Comparison of ENCODE assay signal across 1 cellular context in the genomic region with DNA sequence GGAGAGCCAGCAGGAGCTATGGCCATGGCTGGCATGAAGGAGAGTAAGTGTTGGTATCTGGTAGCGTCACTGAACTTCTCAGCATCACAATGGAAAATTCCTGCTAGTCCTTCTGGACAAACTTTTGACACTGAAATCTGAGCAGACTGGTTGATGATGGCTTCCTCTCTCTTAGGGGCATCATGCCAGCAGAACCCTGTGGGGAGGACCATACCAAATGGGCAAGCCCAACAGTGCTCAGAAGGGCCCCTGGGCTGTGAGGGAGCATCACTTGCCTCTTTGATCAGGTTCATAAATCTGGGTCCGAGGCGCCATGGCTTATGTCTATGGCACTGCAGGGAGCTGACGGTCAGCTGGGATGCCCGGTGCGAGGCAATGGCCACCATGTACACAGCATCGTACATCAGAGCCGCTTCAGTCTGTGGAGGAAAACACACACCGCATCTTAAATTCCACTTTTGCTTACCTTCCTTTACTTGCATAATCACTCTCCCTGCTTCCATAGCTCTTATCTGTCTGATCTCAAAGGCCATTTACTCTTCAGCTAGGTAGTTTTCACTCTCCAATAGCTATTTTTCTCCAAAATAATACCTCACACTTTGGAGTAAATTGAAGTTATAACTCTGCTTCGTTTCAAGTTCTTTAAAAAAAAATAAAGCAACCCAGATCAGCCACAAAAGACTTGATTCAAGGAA.
A peak's percentile ranks its signal among the peaks of the same experiment; 100 is the strongest.
TF ChIP-seq lines count a peak whose summit lies in the region.

No MANE protein-coding gene starts in this region.

TF ChIP-seq in K562, 482 proteins besides CTCF, POLR2A, EP300 and RAD21 (continued from another document and continues in another):
- TF ChIP-seq, protein P1, sequence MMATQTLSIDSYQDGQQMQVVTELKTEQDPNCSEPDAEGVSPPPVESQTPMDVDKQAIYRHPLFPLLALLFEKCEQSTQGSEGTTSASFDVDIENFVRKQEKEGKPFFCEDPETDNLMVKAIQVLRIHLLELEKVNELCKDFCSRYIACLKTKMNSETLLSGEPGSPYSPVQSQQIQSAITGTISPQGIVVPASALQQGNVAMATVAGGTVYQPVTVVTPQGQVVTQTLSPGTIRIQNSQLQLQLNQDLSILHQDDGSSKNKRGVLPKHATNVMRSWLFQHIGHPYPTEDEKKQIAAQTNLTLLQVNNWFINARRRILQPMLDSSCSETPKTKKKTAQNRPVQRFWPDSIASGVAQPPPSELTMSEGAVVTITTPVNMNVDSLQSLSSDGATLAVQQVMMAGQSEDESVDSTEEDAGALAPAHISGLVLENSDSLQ (IDR thresholded peaks at IDR 0.05) = no peak
- TF ChIP-seq XRCC3 (IDR thresholded peaks at IDR 0.05) (no peak), NBN (IDR thresholded peaks at IDR 0.05; ENCODE audit: low read depth) (no peak), DIDO1 (tag; IDR thresholded peaks at IDR 0.05; ENCODE audit: low read depth) (0 out of 2 replicates have a peak, but pooled peaks have one; percentile 28), SMAD3 (CRISPR knock-in tag; conservative IDR thresholded peaks at IDR 0.05) (peak; percentile 82; the same call in 1 of the 2 replicates), ZBED1 (IDR thresholded peaks at IDR 0.05) (no peak), FOXM1 (IDR thresholded peaks at IDR 0.05; ENCODE audit: low read depth) (no peak), FOXM1 (CRISPR knock-in tag; IDR thresholded peaks at IDR 0.05; ENCODE audit: low read depth) (no peak), ZNF668 (CRISPR knock-in tag; IDR thresholded peaks at IDR 0.05) (no peak; the same call in 1 of the 2 replicates), HMG20B (CRISPR knock-in tag; IDR thresholded peaks at IDR 0.05) (no peak), SMAD1 (IDR thresholded peaks at IDR 0.05; ENCODE audit: low read depth, low read length, partially characterized antibody) (no peak), KDM4B (IDR thresholded peaks at IDR 0.05; ENCODE audit: borderline replicate concordance in 2 of 2, low read depth in 1 of 2) (no peak), IRF2 (CRISPR knock-in tag; IDR thresholded peaks at IDR 0.05) (no peak), FOXP1 (CRISPR knock-in tag; IDR thresholded peaks at IDR 0.05) (no peak), DMBX1 (CRISPR knock-in tag; IDR thresholded peaks at IDR 0.05; ENCODE audit: borderline replicate concordance) (peak; percentile 93), ILK (tag; IDR thresholded peaks at IDR 0.05; ENCODE audit: borderline replicate concordance, low read depth) (no peak; the same call in 1 of the 2 replicates), ZNF507 (tag; conservative IDR thresholded peaks at IDR 0.05) (no peak), TCF7L2 (IDR thresholded peaks at IDR 0.05; ENCODE audit: low read depth, low read length) (no peak), CHCHD3 (CRISPR knock-in tag; IDR thresholded peaks at IDR 0.05) (no peak), CBFA2T2 (conservative IDR thresholded peaks at IDR 0.05) (no peak), PRMT5 (CRISPR knock-in tag; IDR thresholded peaks at IDR 0.05) (no peak), ZNF24 (IDR thresholded peaks at IDR 0.05) (no peak), KLF10 (CRISPR knock-in tag; IDR thresholded peaks at IDR 0.05) (no peak), POLR2B (IDR thresholded peaks at IDR 0.05; ENCODE audit: low read depth, partially characterized antibody) (no peak), ZNF12 (CRISPR knock-in tag; IDR thresholded peaks at IDR 0.05) (no peak), HIVEP1 (CRISPR knock-in tag; IDR thresholded peaks at IDR 0.05) (peak; percentile 67; the same call in 1 of the 2 replicates), NFATC3 (IDR thresholded peaks at IDR 0.05) (no peak), ETS2 (tag; IDR thresholded peaks at IDR 0.05; ENCODE audit: borderline replicate concordance, poor library complexity, severe bottlenecking) (no peak), YBX1 (IDR thresholded peaks at IDR 0.05) (no peak), FIP1L1 (IDR thresholded peaks at IDR 0.05; ENCODE audit: low read depth, low read length, poor library complexity, severe bottlenecking) (no peak)
- TF ChIP-seq, protein P2, sequence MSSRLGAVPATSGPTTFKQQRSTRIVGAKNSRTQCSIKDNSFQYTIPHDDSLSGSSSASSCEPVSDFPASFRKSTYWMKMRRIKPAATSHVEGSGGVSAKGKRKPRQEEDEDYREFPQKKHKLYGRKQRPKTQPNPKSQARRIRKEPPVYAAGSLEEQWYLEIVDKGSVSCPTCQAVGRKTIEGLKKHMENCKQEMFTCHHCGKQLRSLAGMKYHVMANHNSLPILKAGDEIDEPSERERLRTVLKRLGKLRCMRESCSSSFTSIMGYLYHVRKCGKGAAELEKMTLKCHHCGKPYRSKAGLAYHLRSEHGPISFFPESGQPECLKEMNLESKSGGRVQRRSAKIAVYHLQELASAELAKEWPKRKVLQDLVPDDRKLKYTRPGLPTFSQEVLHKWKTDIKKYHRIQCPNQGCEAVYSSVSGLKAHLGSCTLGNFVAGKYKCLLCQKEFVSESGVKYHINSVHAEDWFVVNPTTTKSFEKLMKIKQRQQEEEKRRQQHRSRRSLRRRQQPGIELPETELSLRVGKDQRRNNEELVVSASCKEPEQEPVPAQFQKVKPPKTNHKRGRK (tag; IDR thresholded peaks at IDR 0.05) = no peak
- TF ChIP-seq, protein P3, sequence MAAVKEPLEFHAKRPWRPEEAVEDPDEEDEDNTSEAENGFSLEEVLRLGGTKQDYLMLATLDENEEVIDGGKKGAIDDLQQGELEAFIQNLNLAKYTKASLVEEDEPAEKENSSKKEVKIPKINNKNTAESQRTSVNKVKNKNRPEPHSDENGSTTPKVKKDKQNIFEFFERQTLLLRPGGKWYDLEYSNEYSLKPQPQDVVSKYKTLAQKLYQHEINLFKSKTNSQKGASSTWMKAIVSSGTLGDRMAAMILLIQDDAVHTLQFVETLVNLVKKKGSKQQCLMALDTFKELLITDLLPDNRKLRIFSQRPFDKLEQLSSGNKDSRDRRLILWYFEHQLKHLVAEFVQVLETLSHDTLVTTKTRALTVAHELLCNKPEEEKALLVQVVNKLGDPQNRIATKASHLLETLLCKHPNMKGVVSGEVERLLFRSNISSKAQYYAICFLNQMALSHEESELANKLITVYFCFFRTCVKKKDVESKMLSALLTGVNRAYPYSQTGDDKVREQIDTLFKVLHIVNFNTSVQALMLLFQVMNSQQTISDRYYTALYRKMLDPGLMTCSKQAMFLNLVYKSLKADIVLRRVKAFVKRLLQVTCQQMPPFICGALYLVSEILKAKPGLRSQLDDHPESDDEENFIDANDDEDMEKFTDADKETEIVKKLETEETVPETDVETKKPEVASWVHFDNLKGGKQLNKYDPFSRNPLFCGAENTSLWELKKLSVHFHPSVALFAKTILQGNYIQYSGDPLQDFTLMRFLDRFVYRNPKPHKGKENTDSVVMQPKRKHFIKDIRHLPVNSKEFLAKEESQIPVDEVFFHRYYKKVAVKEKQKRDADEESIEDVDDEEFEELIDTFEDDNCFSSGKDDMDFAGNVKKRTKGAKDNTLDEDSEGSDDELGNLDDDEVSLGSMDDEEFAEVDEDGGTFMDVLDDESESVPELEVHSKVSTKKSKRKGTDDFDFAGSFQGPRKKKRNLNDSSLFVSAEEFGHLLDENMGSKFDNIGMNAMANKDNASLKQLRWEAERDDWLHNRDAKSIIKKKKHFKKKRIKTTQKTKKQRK (IDR thresholded peaks at IDR 0.05; ENCODE audit: borderline replicate concordance, low read depth, low read length) = no peak
- TF ChIP-seq, protein P4, sequence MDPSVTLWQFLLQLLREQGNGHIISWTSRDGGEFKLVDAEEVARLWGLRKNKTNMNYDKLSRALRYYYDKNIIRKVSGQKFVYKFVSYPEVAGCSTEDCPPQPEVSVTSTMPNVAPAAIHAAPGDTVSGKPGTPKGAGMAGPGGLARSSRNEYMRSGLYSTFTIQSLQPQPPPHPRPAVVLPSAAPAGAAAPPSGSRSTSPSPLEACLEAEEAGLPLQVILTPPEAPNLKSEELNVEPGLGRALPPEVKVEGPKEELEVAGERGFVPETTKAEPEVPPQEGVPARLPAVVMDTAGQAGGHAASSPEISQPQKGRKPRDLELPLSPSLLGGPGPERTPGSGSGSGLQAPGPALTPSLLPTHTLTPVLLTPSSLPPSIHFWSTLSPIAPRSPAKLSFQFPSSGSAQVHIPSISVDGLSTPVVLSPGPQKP (CRISPR knock-in tag; IDR thresholded peaks at IDR 0.05) = no peak
- TF ChIP-seq, protein P5, sequence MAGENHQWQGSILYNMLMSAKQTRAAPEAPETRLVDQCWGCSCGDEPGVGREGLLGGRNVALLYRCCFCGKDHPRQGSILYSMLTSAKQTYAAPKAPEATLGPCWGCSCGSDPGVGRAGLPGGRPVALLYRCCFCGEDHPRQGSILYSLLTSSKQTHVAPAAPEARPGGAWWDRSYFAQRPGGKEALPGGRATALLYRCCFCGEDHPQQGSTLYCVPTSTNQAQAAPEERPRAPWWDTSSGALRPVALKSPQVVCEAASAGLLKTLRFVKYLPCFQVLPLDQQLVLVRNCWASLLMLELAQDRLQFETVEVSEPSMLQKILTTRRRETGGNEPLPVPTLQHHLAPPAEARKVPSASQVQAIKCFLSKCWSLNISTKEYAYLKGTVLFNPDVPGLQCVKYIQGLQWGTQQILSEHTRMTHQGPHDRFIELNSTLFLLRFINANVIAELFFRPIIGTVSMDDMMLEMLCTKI (IDR thresholded peaks at IDR 0.05; ENCODE audit: partially characterized antibody) = no peak
- TF ChIP-seq, protein P6, sequence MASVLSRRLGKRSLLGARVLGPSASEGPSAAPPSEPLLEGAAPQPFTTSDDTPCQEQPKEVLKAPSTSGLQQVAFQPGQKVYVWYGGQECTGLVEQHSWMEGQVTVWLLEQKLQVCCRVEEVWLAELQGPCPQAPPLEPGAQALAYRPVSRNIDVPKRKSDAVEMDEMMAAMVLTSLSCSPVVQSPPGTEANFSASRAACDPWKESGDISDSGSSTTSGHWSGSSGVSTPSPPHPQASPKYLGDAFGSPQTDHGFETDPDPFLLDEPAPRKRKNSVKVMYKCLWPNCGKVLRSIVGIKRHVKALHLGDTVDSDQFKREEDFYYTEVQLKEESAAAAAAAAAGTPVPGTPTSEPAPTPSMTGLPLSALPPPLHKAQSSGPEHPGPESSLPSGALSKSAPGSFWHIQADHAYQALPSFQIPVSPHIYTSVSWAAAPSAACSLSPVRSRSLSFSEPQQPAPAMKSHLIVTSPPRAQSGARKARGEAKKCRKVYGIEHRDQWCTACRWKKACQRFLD (CRISPR knock-in tag; IDR thresholded peaks at IDR 0.05) = peak; percentile 90
- TF ChIP-seq, protein P7, sequence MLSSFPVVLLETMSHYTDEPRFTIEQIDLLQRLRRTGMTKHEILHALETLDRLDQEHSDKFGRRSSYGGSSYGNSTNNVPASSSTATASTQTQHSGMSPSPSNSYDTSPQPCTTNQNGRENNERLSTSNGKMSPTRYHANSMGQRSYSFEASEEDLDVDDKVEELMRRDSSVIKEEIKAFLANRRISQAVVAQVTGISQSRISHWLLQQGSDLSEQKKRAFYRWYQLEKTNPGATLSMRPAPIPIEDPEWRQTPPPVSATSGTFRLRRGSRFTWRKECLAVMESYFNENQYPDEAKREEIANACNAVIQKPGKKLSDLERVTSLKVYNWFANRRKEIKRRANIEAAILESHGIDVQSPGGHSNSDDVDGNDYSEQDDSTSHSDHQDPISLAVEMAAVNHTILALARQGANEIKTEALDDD (IDR thresholded peaks at IDR 0.05) = no peak
- TF ChIP-seq, protein P8, sequence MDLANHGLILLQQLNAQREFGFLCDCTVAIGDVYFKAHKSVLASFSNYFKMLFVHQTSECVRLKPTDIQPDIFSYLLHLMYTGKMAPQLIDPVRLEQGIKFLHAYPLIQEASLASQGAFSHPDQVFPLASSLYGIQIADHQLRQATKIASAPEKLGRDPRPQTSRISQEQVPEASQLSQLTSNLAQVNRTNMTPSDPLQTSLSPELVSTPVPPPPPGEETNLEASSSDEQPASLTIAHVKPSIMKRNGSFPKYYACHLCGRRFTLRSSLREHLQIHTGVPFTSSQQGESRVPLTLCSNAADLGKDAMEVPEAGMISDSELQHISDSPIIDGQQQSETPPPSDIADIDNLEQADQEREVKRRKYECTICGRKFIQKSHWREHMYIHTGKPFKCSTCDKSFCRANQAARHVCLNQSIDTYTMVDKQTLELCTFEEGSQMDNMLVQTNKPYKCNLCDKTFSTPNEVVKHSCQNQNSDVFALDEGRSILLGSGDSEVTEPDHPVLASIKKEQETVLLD (IDR thresholded peaks at IDR 0.05) = no peak
- TF ChIP-seq, protein P9, sequence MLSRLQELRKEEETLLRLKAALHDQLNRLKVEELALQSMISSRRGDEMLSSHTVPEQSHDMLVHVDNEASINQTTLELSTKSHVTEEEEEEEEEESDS (CRISPR knock-in tag; IDR thresholded peaks at IDR 0.05) = no peak
- TF ChIP-seq, protein P10, sequence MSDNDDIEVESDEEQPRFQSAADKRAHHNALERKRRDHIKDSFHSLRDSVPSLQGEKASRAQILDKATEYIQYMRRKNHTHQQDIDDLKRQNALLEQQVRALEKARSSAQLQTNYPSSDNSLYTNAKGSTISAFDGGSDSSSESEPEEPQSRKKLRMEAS (CRISPR knock-in tag; IDR thresholded peaks at IDR 0.05) = no peak
- TF ChIP-seq, protein P11, sequence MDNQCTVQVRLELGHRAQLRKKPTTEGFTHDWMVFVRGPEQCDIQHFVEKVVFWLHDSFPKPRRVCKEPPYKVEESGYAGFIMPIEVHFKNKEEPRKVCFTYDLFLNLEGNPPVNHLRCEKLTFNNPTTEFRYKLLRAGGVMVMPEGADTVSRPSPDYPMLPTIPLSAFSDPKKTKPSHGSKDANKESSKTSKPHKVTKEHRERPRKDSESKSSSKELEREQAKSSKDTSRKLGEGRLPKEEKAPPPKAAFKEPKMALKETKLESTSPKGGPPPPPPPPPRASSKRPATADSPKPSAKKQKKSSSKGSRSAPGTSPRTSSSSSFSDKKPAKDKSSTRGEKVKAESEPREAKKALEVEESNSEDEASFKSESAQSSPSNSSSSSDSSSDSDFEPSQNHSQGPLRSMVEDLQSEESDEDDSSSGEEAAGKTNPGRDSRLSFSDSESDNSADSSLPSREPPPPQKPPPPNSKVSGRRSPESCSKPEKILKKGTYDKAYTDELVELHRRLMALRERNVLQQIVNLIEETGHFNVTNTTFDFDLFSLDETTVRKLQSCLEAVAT (IDR thresholded peaks at IDR 0.05) = 0 out of 4 replicates have a peak, but pooled peaks of 1 of the 2 experiments have one; percentile 44
- TF ChIP-seq, protein P12, sequence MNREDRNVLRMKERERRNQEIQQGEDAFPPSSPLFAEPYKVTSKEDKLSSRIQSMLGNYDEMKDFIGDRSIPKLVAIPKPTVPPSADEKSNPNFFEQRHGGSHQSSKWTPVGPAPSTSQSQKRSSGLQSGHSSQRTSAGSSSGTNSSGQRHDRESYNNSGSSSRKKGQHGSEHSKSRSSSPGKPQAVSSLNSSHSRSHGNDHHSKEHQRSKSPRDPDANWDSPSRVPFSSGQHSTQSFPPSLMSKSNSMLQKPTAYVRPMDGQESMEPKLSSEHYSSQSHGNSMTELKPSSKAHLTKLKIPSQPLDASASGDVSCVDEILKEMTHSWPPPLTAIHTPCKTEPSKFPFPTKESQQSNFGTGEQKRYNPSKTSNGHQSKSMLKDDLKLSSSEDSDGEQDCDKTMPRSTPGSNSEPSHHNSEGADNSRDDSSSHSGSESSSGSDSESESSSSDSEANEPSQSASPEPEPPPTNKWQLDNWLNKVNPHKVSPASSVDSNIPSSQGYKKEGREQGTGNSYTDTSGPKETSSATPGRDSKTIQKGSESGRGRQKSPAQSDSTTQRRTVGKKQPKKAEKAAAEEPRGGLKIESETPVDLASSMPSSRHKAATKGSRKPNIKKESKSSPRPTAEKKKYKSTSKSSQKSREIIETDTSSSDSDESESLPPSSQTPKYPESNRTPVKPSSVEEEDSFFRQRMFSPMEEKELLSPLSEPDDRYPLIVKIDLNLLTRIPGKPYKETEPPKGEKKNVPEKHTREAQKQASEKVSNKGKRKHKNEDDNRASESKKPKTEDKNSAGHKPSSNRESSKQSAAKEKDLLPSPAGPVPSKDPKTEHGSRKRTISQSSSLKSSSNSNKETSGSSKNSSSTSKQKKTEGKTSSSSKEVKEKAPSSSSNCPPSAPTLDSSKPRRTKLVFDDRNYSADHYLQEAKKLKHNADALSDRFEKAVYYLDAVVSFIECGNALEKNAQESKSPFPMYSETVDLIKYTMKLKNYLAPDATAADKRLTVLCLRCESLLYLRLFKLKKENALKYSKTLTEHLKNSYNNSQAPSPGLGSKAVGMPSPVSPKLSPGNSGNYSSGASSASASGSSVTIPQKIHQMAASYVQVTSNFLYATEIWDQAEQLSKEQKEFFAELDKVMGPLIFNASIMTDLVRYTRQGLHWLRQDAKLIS (CRISPR knock-in tag; IDR thresholded peaks at IDR 0.05) = no peak
